25 cellular contexts compared by ENCODE assay signal in genomic region chr7:98075801-98076200, GRCh38.
"Had no signal": no experiment of that assay in that cellular context is flagged by ENCODE, and none has a peak within 500 bp of the region (broad histone marks: within the 10 kb centered on the region; RNA-seq: fewer than 3 reads in every experiment).

No MANE protein-coding gene starts in this region.

- H3K4me3 Mint-ChIP-seq: activated CD4-positive, alpha-beta memory T cell treated with anti-CD3 and anti-CD28 coated beads for 36 hours; activated CD4-positive, alpha-beta T cell treated with anti-CD3 and anti-CD28 coated beads for 36 hours; activated CD4-positive, alpha-beta T cell treated with anti-CD3 and anti-CD28 coated beads, Interleukin-2, amount 10 ng/mL, durations not matched to agents 24 days and 14 days; activated CD8-positive, alpha-beta memory T cell treated with anti-CD3 and anti-CD28 coated beads, Interleukin-2, amount 10 ng/mL, durations not matched to agents 7 days and 5 days; activated CD8-positive, alpha-beta T cell treated with anti-CD3 and anti-CD28 coated beads, Interleukin-2, amount 10 ng/mL, durations not matched to agents 7 days and 5 days; activated naive CD4-positive, alpha-beta T cell treated with anti-CD3 and anti-CD28 coated beads, Interleukin-2, amount 10 ng/mL, durations not matched to agents 7 days and 5 days; activated T-helper 1 cell treated with anti-CD3 and anti-CD28 coated beads, Interleukin-12 subunit alpha, Interleukin-12 subunit beta, Interleukin-2, Interleukin-4 antibody, amounts not matched to agents 30 ng/mL and 10 ng/mL and 1 ng/mL, durations not matched to agents 14 hours and 24 hours and 36 hours; central memory CD8-positive, alpha-beta T cell; effector memory CD8-positive, alpha-beta T cell had no signal

- ATAC-seq: activated CD4-positive, alpha-beta T cell treated with anti-CD3 and anti-CD28 coated beads for 36 hours; activated CD8-positive, alpha-beta memory T cell treated with anti-CD3 and anti-CD28 coated beads, Interleukin-2, amount 10 ng/mL, durations not matched to agents 7 days and 5 days; activated CD8-positive, alpha-beta T cell treated with anti-CD3 and anti-CD28 coated beads, Interleukin-2, amount 10 ng/mL, durations not matched to agents 7 days and 5 days; activated naive CD4-positive, alpha-beta T cell treated with anti-CD3 and anti-CD28 coated beads, Interleukin-2, amount 50 U/mL, for 72 hours; effector memory CD8-positive, alpha-beta T cell had no signal

- DNase-seq: activated CD4-positive, alpha-beta memory T cell treated with anti-CD3 and anti-CD28 coated beads for 36 hours; activated CD4-positive, alpha-beta T cell treated with anti-CD3 and anti-CD28 coated beads for 36 hours; activated CD4-positive, alpha-beta T cell treated with anti-CD3 and anti-CD28 coated beads, Interleukin-2, amount 10 ng/mL, durations not matched to agents 24 days and 14 days; activated CD4-positive, CD25-positive, alpha-beta regulatory T cell; activated CD4-positive, CD25-positive, alpha-beta regulatory T cell treated with anti-CD3 and anti-CD28 coated beads, Interleukin-2, amount 50 U/mL, for 72 hours; activated CD8-positive, alpha-beta memory T cell treated with anti-CD3 and anti-CD28 coated beads, Interleukin-2, amount 10 ng/mL, durations not matched to agents 7 days and 5 days; activated CD8-positive, alpha-beta memory T cell treated with anti-CD3 and anti-CD28 coated beads, Interleukin-2, amount 50 U/mL, for 4 hours; activated CD8-positive, alpha-beta T cell treated with anti-CD3 and anti-CD28 coated beads, Interleukin-2, amount 10 ng/mL, durations not matched to agents 7 days and 5 days; activated gamma-delta T cell; activated naive CD4-positive, alpha-beta T cell; activated naive CD4-positive, alpha-beta T cell treated with anti-CD3 and anti-CD28 coated beads, Interleukin-2, amount 10 ng/mL, durations not matched to agents 7 days and 5 days; activated T-cell treated with anti-CD3 and anti-CD28 coated beads, Interleukin-2, amount 50 U/mL, for 1 hour; activated T-cell treated with anti-CD3 and anti-CD28 coated beads, Interleukin-2, amount 50 U/mL, for 48 hours; amniotic stem cell; anterior cingulate cortex; brain microvascular endothelial cell; cortex of kidney; dermis blood vessel endothelial cell; effector CD4-positive, alpha-beta T cell; effector memory CD8-positive, alpha-beta T cell; foreskin fibroblast; T-helper 2 cell had no signal

- H3K36me3 Mint-ChIP-seq: activated CD4-positive, alpha-beta memory T cell treated with anti-CD3 and anti-CD28 coated beads for 36 hours; activated CD8-positive, alpha-beta memory T cell treated with anti-CD3 and anti-CD28 coated beads, Interleukin-2, amount 10 ng/mL, durations not matched to agents 7 days and 5 days; activated naive CD4-positive, alpha-beta T cell treated with anti-CD3 and anti-CD28 coated beads, Interleukin-2, amount 10 ng/mL, durations not matched to agents 7 days and 5 days; activated naive CD4-positive, alpha-beta T cell treated with anti-CD3 and anti-CD28 coated beads, Interleukin-2, amount 50 U/mL, for 72 hours had no signal

- H3K27ac Mint-ChIP-seq: activated CD4-positive, alpha-beta memory T cell treated with anti-CD3 and anti-CD28 coated beads for 36 hours; activated CD4-positive, alpha-beta T cell treated with anti-CD3 and anti-CD28 coated beads for 36 hours; activated CD4-positive, alpha-beta T cell treated with anti-CD3 and anti-CD28 coated beads, Interleukin-2, amount 10 ng/mL, durations not matched to agents 24 days and 14 days; activated CD8-positive, alpha-beta memory T cell treated with anti-CD3 and anti-CD28 coated beads, Interleukin-2, amount 10 ng/mL, durations not matched to agents 7 days and 5 days; activated CD8-positive, alpha-beta T cell treated with anti-CD3 and anti-CD28 coated beads, Interleukin-2, amount 10 ng/mL, durations not matched to agents 7 days and 5 days; activated naive CD4-positive, alpha-beta T cell treated with anti-CD3 and anti-CD28 coated beads, Interleukin-2, amount 10 ng/mL, durations not matched to agents 7 days and 5 days; activated naive CD4-positive, alpha-beta T cell treated with anti-CD3 and anti-CD28 coated beads, Interleukin-2, amount 50 U/mL, for 72 hours; activated T-helper 1 cell treated with anti-CD3 and anti-CD28 coated beads, Interleukin-12 subunit alpha, Interleukin-12 subunit beta, Interleukin-2, Interleukin-4 antibody, amounts not matched to agents 30 ng/mL and 10 ng/mL and 1 ng/mL, durations not matched to agents 14 hours and 24 hours and 36 hours; effector memory CD8-positive, alpha-beta T cell had no signal

- H3K4me1 Mint-ChIP-seq: activated CD4-positive, alpha-beta T cell treated with anti-CD3 and anti-CD28 coated beads for 36 hours; activated CD4-positive, alpha-beta T cell treated with anti-CD3 and anti-CD28 coated beads, Interleukin-2, amount 10 ng/mL, durations not matched to agents 24 days and 14 days; activated CD8-positive, alpha-beta memory T cell treated with anti-CD3 and anti-CD28 coated beads, Interleukin-2, amount 10 ng/mL, durations not matched to agents 7 days and 5 days; activated naive CD4-positive, alpha-beta T cell treated with anti-CD3 and anti-CD28 coated beads, Interleukin-2, amount 10 ng/mL, durations not matched to agents 7 days and 5 days; central memory CD8-positive, alpha-beta T cell had no signal

- H3K9me3 Mint-ChIP-seq: activated CD4-positive, alpha-beta T cell treated with anti-CD3 and anti-CD28 coated beads, Interleukin-2, amount 10 ng/mL, durations not matched to agents 24 days and 14 days; activated naive CD4-positive, alpha-beta T cell treated with anti-CD3 and anti-CD28 coated beads, Interleukin-2, amount 10 ng/mL, durations not matched to agents 7 days and 5 days; activated naive CD4-positive, alpha-beta T cell treated with anti-CD3 and anti-CD28 coated beads, Interleukin-2, amount 50 U/mL, for 72 hours; activated T-helper 1 cell treated with anti-CD3 and anti-CD28 coated beads, Interleukin-12 subunit alpha, Interleukin-12 subunit beta, Interleukin-2, Interleukin-4 antibody, amounts not matched to agents 30 ng/mL and 10 ng/mL and 1 ng/mL, durations not matched to agents 14 hours and 24 hours and 36 hours; central memory CD8-positive, alpha-beta T cell; effector memory CD8-positive, alpha-beta T cell had no signal

- H3K27me3 Mint-ChIP-seq: activated CD4-positive, alpha-beta T cell treated with anti-CD3 and anti-CD28 coated beads for 36 hours had no signal
